ENCODE assay signal across 19 cellular contexts in the genomic region with DNA sequence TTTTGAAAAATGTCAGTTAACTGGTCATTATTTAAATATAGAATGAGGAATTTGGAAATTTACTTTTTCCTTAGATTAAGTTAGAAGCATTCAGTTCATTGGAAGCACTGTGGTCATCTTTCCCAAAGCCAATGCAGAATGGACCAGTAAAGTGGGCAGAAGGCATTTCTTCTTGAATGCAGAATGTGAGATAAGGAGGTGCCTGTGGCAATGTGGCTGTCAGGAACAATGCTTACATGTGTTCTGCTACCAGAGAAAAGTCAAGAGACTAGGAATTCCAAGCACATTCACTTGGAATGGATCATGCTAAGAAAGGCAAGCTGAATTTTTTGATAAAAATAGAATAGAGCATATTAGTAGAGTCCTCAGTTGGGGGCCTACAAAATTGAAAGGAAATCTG.
DNase-seq lines count a peak whose midpoint lies in the region; ATAC-seq, FAIRE-seq and TF ChIP-seq lines count a peak whose summit lies in the region.
"Had no signal": no experiment of that assay in that cellular context is flagged by ENCODE, and none has a peak within 500 bp of the region (broad histone marks: within the 10 kb centered on the region; RNA-seq: fewer than 3 reads in every experiment).

No MANE protein-coding gene starts in this region.

- ATAC-seq in HepG2 (no peak), GM19397 (IDR thresholded peaks at IDR 0.05; ENCODE audit: unreplicated experiment) (no peak)
- ATAC-seq: HCT116, Panc1 had no signal

- POLR2A ChIA-PET in HepG2 (lab: Yijun Ruan, JAX), result no interaction called here

- H3K79me2 ChIP-seq in HepG2 (ENCODE audit: insufficient read depth, low read length), result no peaks in the 10 kb centered on the region

- peak; percentile 9 for DNase-seq in G401 (ENCODE audit: low spot score)
- DNase-seq in SK-MEL-5 (ENCODE audit: low read depth, low spot score), result peak; percentile 87
- peak; percentile 2 for DNase-seq in brain microvascular endothelial cell
- peak; percentile 2 for DNase-seq in myocyte (ENCODE audit: low read depth)
- DNase-seq in HepG2 (ENCODE audit: low spot score), result no peak
- DNase-seq in activated T-cell treated with anti-CD3 and anti-CD28 coated beads for 4 hours, result no peak
- DNase-seq in testis, result no peak
- DNase-seq: Caco-2; CD4-positive, alpha-beta T cell; DMS79; GF-D8; NCI-H1048; NCI-H510A; SIG-M5 had no signal

- H3K4me1 ChIP-seq in HepG2 (ENCODE audit: insufficient read depth, low read length) (no peaks in the 10 kb centered on the region), testis (no peaks in the 10 kb centered on the region)
- H3K4me1 ChIP-seq: BLaER1 treated with 17β-estradiol and CSF1 and Interleukin-3, amounts not matched to agents 10 nM and 100 nM; Caco-2 had no signal

- no peak overlapping the region for H3K9ac ChIP-seq in HepG2 (ENCODE audit: insufficient read depth, low read depth, low read length)
- H3K9ac ChIP-seq: BLaER1 treated with 17β-estradiol and CSF1 and Interleukin-3, amounts not matched to agents 10 nM and 100 nM had no signal

- H3K9me3 ChIP-seq in HepG2 (ENCODE audit: low read length), result peaks cover 3% of the 10 kb centered on the region; the same call in 1 of the 2 replicates
- no peaks in the 10 kb centered on the region for H3K9me3 ChIP-seq in testis
- H3K9me3 ChIP-seq: BLaER1 treated with 17β-estradiol and CSF1 and Interleukin-3, amounts not matched to agents 10 nM and 100 nM; Caco-2 had no signal

- in situ Hi-C loops in G401 (cut with HindIII; ENCODE audit: low sequenced_read_pairs) (no loop called here), SK-MEL-5 (cut with HindIII; ENCODE audit: low pct_unique_long_range_greater_than_20kb, low sequenced_read_pairs) (no loop called here), brain microvascular endothelial cell (cut with HindIII; ENCODE audit: low pct_ligation_motif_present, low sequenced_read_pairs) (no loop called here), HepG2 (cut with HindIII; ENCODE audit: extremely low pct_ligation_motif_present, low pct_unique_long_range_greater_than_20kb) (loop anchor here (10.0 kb wide), 1 partner anchor 249 kb away; no protein-coding TSS in a partner anchor)

- no TSS peak for BruUV-seq in HepG2 (replicated peaks; lab: Mats Ljungman, UMichigan)

- TF ChIP-seq POLR2A in HepG2 (IDR thresholded peaks at IDR 0.05; ENCODE audit: insufficient read depth in 1 of 2, low read depth in 2 of 2, low read length in 2 of 2) (no peak), testis (IDR thresholded peaks at IDR 0.05) (no peak)

- no peaks in the 10 kb centered on the region for H4K20me1 ChIP-seq in HepG2 (ENCODE audit: insufficient read depth, low read length)
- H4K20me1 ChIP-seq: BLaER1 treated with 17β-estradiol and CSF1 and Interleukin-3, amounts not matched to agents 10 nM and 100 nM had no signal

- intact Hi-C loops in HepG2 (cut with micrococcal nuclease; ENCODE audit: unreplicated experiment) (loop anchor here (1.0 to 2.0 kb wide), 3 partner anchors 243 to 912 kb away; no protein-coding TSS in a partner anchor), testis (cut with DNase I; ENCODE audit: low total_unique reads) (no loop called here)

- no peak for TF ChIP-seq RAD21 in HepG2 (CRISPR knock-in tag; IDR thresholded peaks at IDR 0.05)

- H3K27ac ChIP-seq in brain microvascular endothelial cell (no peak overlapping the region), HepG2 (ENCODE audit: extremely low read length, insufficient read depth, low read length) (no peak overlapping the region), testis (no peak overlapping the region)
- H3K27ac ChIP-seq: BLaER1 treated with 17β-estradiol and CSF1 and Interleukin-3, amounts not matched to agents 10 nM and 100 nM had no signal

- no peaks in the 10 kb centered on the region for H3K27me3 ChIP-seq in brain microvascular endothelial cell (replicated peaks)
- no peaks in the 10 kb centered on the region for H3K27me3 ChIP-seq in HepG2 (ENCODE audit: control insufficient read depth in 1 of 2, insufficient read depth in 2 of 2, low read length in 2 of 2)
- H3K27me3 ChIP-seq in testis, result no peaks in the 10 kb centered on the region
- H3K27me3 ChIP-seq: BLaER1 treated with 17β-estradiol and CSF1 and Interleukin-3, amounts not matched to agents 10 nM and 100 nM had no signal

- H3K4me2 ChIP-seq in HepG2 (ENCODE audit: low read depth, low read length), result no peak overlapping the region
- H3K4me2 ChIP-seq: BLaER1 treated with 17β-estradiol and CSF1 and Interleukin-3, amounts not matched to agents 10 nM and 100 nM had no signal

- FAIRE-seq in HepG2 (lab: Jason Lieb, UNC), result no peak
- FAIRE-seq: GM12891 had no signal

- CTCF ChIA-PET in HepG2 (lab: Yijun Ruan, JAX; ENCODE audit: low intra/inter-chr PET ratio, low total read pairs), result interaction anchor here (2.3 kb wide), 1 partner anchor 243 kb away, joined by 31 read pairs; no protein-coding TSS in a partner anchor

- H3K36me3 ChIP-seq in brain microvascular endothelial cell (replicated peaks) (no peaks in the 10 kb centered on the region), HepG2 (replicated peaks in 1 of 2; ENCODE audit: control insufficient read depth in 1 of 2, insufficient read depth in 2 of 2, low read length in 2 of 2) (no peaks in the 10 kb centered on the region), testis (ENCODE audit: low read depth, missing control alignments) (no peaks in the 10 kb centered on the region)
- H3K36me3 ChIP-seq: BLaER1 treated with 17β-estradiol and CSF1 and Interleukin-3, amounts not matched to agents 10 nM and 100 nM had no signal

- no peak overlapping the region for H3K4me3 ChIP-seq in brain microvascular endothelial cell (ENCODE audit: low read depth, low read length)
- no peak overlapping the region for H3K4me3 ChIP-seq in HepG2 (replicated peaks in 1 of 3; ENCODE audit: insufficient read depth in 1 of 3, low read depth in 2 of 3, low read length in 3 of 3)
- H3K4me3 ChIP-seq in testis, result no peak overlapping the region
- H3K4me3 ChIP-seq: BLaER1 treated with 17β-estradiol and CSF1 and Interleukin-3, amounts not matched to agents 10 nM and 100 nM had no signal

- TF ChIP-seq EP300 in HepG2 (IDR thresholded peaks at IDR 0.05; ENCODE audit: low read depth in 2 of 2, low read length in 2 of 2) (no peak), HepG2 (CRISPR knock-in tag; IDR thresholded peaks at IDR 0.05; ENCODE audit: borderline replicate concordance) (no peak)

- no peak for TF ChIP-seq CTCF in brain microvascular endothelial cell (IDR thresholded peaks at IDR 0.05; ENCODE audit: low read depth, low read length, missing control alignments)
- TF ChIP-seq CTCF in HepG2 (CRISPR knock-in tag; IDR thresholded peaks at IDR 0.05), result no peak
- no peak for TF ChIP-seq CTCF in testis (IDR thresholded peaks at IDR 0.05)

- no peak overlapping the region for H2AFZ ChIP-seq in HepG2 (ENCODE audit: low read length)

TF ChIP-seq in HepG2, 621 proteins besides CTCF, POLR2A, EP300 and RAD21:
- TF ChIP-seq ZNF282 (IDR thresholded peaks at IDR 0.05; ENCODE audit: partially characterized antibody), result no peak
- TF ChIP-seq TP53 (CRISPR knock-in tag; conservative IDR thresholded peaks at IDR 0.05), result no peak
- no peak for TF ChIP-seq SALL1 (CRISPR knock-in tag; IDR thresholded peaks at IDR 0.05)
- no peak for TF ChIP-seq ZNF569 (CRISPR knock-in tag; IDR thresholded peaks at IDR 0.05; ENCODE audit: borderline replicate concordance)
- TF ChIP-seq MIER2 (CRISPR knock-in tag; IDR thresholded peaks at IDR 0.05), result no peak
- no peak for TF ChIP-seq JUN (CRISPR knock-in tag; IDR thresholded peaks at IDR 0.05)
- TF ChIP-seq KLF9 (CRISPR knock-in tag; IDR thresholded peaks at IDR 0.05; ENCODE audit: low read depth), result no peak
- TF ChIP-seq ZNF660 (CRISPR knock-in tag; IDR thresholded peaks at IDR 0.05; ENCODE audit: borderline replicate concordance, low read depth), result no peak
- TF ChIP-seq IRF2 (CRISPR knock-in tag; IDR thresholded peaks at IDR 0.05), result no peak
- TF ChIP-seq ZNF615 (CRISPR knock-in tag; IDR thresholded peaks at IDR 0.05; ENCODE audit: borderline replicate concordance), result no peak

Comparison
In these comparisons a context has a peak if more than half of its experiments do, and no peak if none do; other contexts are left out.
1. DNase-seq: peak in G401 (single experiment), SK-MEL-5 (single experiment), brain microvascular endothelial cell (single experiment) and myocyte (single experiment); none in HepG2 (single experiment), activated T-cell treated with anti-CD3 and anti-CD28 coated beads for 4 hours (single experiment) and testis (single experiment).